In genomic region chr11:86761978-86762377, GRCh38 we compare ENCODE assay signal across 2 cellular contexts.
TF ChIP-seq lines count a peak whose summit lies in the region.

No MANE protein-coding gene starts in this region.

TF ChIP-seq in GM23338, 12 proteins besides CTCF, POLR2A, EP300 and RAD21:
- TF ChIP-seq JUNB (IDR thresholded peaks at IDR 0.05; ENCODE audit: unreplicated experiment) = no peak
- no peak for TF ChIP-seq ZNF462 (CRISPR knock-in tag; IDR thresholded peaks at IDR 0.05)
- TF ChIP-seq ETS1 (IDR thresholded peaks at IDR 0.05) = no peak
- TF ChIP-seq ZNF114 (CRISPR knock-in tag; IDR thresholded peaks at IDR 0.05) = no peak
- TF ChIP-seq EZH2phosphoT487 (IDR thresholded peaks at IDR 0.05; ENCODE audit: unreplicated experiment) = no peak
- TF ChIP-seq STAT1 (IDR thresholded peaks at IDR 0.05; ENCODE audit: unreplicated experiment) = no peak
- TF ChIP-seq EZH2 (IDR thresholded peaks at IDR 0.05; ENCODE audit: low read depth, unreplicated experiment) = no peak
- no peak for TF ChIP-seq NANOG (IDR thresholded peaks at IDR 0.05; ENCODE audit: borderline replicate concordance)
- TF ChIP-seq ZNF331 (CRISPR knock-in tag; IDR thresholded peaks at IDR 0.05; ENCODE audit: low read depth) = no peak
- TF ChIP-seq REST (IDR thresholded peaks at IDR 0.05; ENCODE audit: unreplicated experiment) = no peak
- no peak for TF ChIP-seq POLR2AphosphoS5 (IDR thresholded peaks at IDR 0.05; ENCODE audit: low read depth)
- no peak for TF ChIP-seq CREB1 (CRISPR knock-in tag; IDR thresholded peaks at IDR 0.05; ENCODE audit: low read depth)

TF ChIP-seq in endothelial cell of umbilical vein, 7 proteins besides CTCF, POLR2A, EP300 and RAD21:
- TF ChIP-seq GATA2 (IDR thresholded peaks at IDR 0.05; ENCODE audit: insufficient read depth, insufficient read length, low read depth, low read length) (no peak), EZH2 (IDR thresholded peaks at IDR 0.05; ENCODE audit: borderline replicate concordance, low read depth, low read length, severe bottlenecking) (no peak), MYC (IDR thresholded peaks at IDR 0.05; ENCODE audit: low read depth, low read length) (no peak), POLR2AphosphoS5 (IDR thresholded peaks at IDR 0.05; ENCODE audit: insufficient read depth, low read depth, low read length) (no peak), MAX (IDR thresholded peaks at IDR 0.05; ENCODE audit: insufficient read depth, insufficient read length) (no peak), FOS (IDR thresholded peaks at IDR 0.05; ENCODE audit: borderline replicate concordance, insufficient read depth, low read length) (no peak), JUN (IDR thresholded peaks at IDR 0.05; ENCODE audit: borderline replicate concordance, insufficient read depth, insufficient read length, low read depth) (no peak)
